ENCODE assay signal across 1 cellular context in genomic region chr11:124673333-124674167, GRCh38.
A peak's percentile ranks its signal among the peaks of the same experiment; 100 is the strongest.
TF ChIP-seq lines count a peak whose summit lies in the region.

A gene with protein sequence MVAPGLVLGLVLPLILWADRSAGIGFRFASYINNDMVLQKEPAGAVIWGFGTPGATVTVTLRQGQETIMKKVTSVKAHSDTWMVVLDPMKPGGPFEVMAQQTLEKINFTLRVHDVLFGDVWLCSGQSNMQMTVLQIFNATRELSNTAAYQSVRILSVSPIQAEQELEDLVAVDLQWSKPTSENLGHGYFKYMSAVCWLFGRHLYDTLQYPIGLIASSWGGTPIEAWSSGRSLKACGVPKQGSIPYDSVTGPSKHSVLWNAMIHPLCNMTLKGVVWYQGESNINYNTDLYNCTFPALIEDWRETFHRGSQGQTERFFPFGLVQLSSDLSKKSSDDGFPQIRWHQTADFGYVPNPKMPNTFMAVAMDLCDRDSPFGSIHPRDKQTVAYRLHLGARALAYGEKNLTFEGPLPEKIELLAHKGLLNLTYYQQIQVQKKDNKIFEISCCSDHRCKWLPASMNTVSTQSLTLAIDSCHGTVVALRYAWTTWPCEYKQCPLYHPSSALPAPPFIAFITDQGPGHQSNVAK (minus strand): TSS chr11:124673739. CDS start chr11:124673708, 31 bp downstream.
TSS of gene SPA17 (plus strand) at chr11:124673904. CDS start at chr11:124675265, 1,361 bp downstream.

TF ChIP-seq in HepG2, 621 proteins besides CTCF, POLR2A, EP300 and RAD21 (continued from another document and continues in another):
- TF ChIP-seq THAP8 (CRISPR knock-in tag; IDR thresholded peaks at IDR 0.05; ENCODE audit: borderline replicate concordance): no peak
- no peak for TF ChIP-seq MLXIP (CRISPR knock-in tag; IDR thresholded peaks at IDR 0.05; ENCODE audit: borderline replicate concordance)
- peak; percentile 58; the same call in 1 of the 2 replicates for TF ChIP-seq ZNF501 (CRISPR knock-in tag; IDR thresholded peaks at IDR 0.05)
- TF ChIP-seq ISL2 (CRISPR knock-in tag; IDR thresholded peaks at IDR 0.05): no peak; the same call in 1 of the 2 replicates
- 0 out of 2 replicates have a peak, but pooled peaks have one; percentile 58 for TF ChIP-seq ZNF343 (CRISPR knock-in tag; IDR thresholded peaks at IDR 0.05)
- 0 out of 2 replicates have a peak, but pooled peaks have one; percentile 15 for TF ChIP-seq NR2F6 (IDR thresholded peaks at IDR 0.05)
- 0 out of 2 replicates have a peak, but pooled peaks have one; percentile 42 for TF ChIP-seq NR2F6 (CRISPR knock-in tag; IDR thresholded peaks at IDR 0.05)
- no peak for TF ChIP-seq STAG1 (CRISPR knock-in tag; IDR thresholded peaks at IDR 0.05)
- no peak for TF ChIP-seq ZBTB46 (CRISPR knock-in tag; IDR thresholded peaks at IDR 0.05; ENCODE audit: borderline replicate concordance)
- TF ChIP-seq MAFG (CRISPR knock-in tag; IDR thresholded peaks at IDR 0.05): no peak
- no peak for TF ChIP-seq ZNF432 (CRISPR knock-in tag; IDR thresholded peaks at IDR 0.05; ENCODE audit: borderline replicate concordance)
- peak; percentile 60; the same call in 1 of the 2 replicates for TF ChIP-seq SPEN (CRISPR knock-in tag; IDR thresholded peaks at IDR 0.05; ENCODE audit: low read depth)
- TF ChIP-seq HNF1B (CRISPR knock-in tag; IDR thresholded peaks at IDR 0.05): peak; percentile 41; the same call in 1 of the 2 replicates
- no peak for TF ChIP-seq TRIM24 (CRISPR knock-in tag; IDR thresholded peaks at IDR 0.05)
- peak; percentile 65; the same call in 1 of the 2 replicates for TF ChIP-seq HES4 (CRISPR knock-in tag; IDR thresholded peaks at IDR 0.05; ENCODE audit: borderline replicate concordance)
- no peak for TF ChIP-seq HNRNPH1 (optimal IDR thresholded peaks at IDR 0.05; ENCODE audit: low read depth, low read length)
- TF ChIP-seq, protein P1, sequence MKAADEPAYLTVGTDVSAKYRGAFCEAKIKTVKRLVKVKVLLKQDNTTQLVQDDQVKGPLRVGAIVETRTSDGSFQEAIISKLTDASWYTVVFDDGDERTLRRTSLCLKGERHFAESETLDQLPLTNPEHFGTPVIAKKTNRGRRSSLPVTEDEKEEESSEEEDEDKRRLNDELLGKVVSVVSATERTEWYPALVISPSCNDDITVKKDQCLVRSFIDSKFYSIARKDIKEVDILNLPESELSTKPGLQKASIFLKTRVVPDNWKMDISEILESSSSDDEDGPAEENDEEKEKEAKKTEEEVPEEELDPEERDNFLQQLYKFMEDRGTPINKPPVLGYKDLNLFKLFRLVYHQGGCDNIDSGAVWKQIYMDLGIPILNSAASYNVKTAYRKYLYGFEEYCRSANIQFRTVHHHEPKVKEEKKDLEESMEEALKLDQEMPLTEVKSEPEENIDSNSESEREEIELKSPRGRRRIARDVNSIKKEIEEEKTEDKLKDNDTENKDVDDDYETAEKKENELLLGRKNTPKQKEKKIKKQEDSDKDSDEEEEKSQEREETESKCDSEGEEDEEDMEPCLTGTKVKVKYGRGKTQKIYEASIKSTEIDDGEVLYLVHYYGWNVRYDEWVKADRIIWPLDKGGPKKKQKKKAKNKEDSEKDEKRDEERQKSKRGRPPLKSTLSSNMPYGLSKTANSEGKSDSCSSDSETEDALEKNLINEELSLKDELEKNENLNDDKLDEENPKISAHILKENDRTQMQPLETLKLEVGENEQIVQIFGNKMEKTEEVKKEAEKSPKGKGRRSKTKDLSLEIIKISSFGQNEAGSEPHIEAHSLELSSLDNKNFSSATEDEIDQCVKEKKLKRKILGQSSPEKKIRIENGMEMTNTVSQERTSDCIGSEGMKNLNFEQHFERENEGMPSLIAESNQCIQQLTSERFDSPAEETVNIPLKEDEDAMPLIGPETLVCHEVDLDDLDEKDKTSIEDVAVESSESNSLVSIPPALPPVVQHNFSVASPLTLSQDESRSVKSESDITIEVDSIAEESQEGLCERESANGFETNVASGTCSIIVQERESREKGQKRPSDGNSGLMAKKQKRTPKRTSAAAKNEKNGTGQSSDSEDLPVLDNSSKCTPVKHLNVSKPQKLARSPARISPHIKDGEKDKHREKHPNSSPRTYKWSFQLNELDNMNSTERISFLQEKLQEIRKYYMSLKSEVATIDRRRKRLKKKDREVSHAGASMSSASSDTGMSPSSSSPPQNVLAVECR (CRISPR knock-in tag; IDR thresholded peaks at IDR 0.05; ENCODE audit: borderline replicate concordance): peak; percentile 81
- no peak for TF ChIP-seq ZNF557 (CRISPR knock-in tag; IDR thresholded peaks at IDR 0.05)
- TF ChIP-seq PHB2 (IDR thresholded peaks at IDR 0.05; ENCODE audit: partially characterized antibody): no peak
- no peak for TF ChIP-seq REL (CRISPR knock-in tag; conservative IDR thresholded peaks at IDR 0.05)
- TF ChIP-seq ELF4 (CRISPR knock-in tag; IDR thresholded peaks at IDR 0.05; ENCODE audit: borderline replicate concordance): no peak
- no peak for TF ChIP-seq JUNB (CRISPR knock-in tag; IDR thresholded peaks at IDR 0.05; ENCODE audit: borderline replicate concordance)
- TF ChIP-seq RFX1 (IDR thresholded peaks at IDR 0.05): peak; percentile 63
- no peak for TF ChIP-seq REXO4 (CRISPR knock-in tag; IDR thresholded peaks at IDR 0.05; ENCODE audit: borderline replicate concordance)
- 0 out of 2 replicates have a peak, but pooled peaks have one; percentile 46 for TF ChIP-seq ZNF746 (CRISPR knock-in tag; IDR thresholded peaks at IDR 0.05)
- TF ChIP-seq CHD2 (IDR thresholded peaks at IDR 0.05; ENCODE audit: low read depth, low read length): peak; percentile 77
- TF ChIP-seq ZKSCAN8 (CRISPR knock-in tag; IDR thresholded peaks at IDR 0.05; ENCODE audit: borderline replicate concordance): no peak
- TF ChIP-seq, protein P2, sequence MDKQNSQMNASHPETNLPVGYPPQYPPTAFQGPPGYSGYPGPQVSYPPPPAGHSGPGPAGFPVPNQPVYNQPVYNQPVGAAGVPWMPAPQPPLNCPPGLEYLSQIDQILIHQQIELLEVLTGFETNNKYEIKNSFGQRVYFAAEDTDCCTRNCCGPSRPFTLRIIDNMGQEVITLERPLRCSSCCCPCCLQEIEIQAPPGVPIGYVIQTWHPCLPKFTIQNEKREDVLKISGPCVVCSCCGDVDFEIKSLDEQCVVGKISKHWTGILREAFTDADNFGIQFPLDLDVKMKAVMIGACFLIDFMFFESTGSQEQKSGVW (CRISPR knock-in tag; IDR thresholded peaks at IDR 0.05; ENCODE audit: borderline replicate concordance): no peak
- TF ChIP-seq PAF1 (CRISPR knock-in tag; IDR thresholded peaks at IDR 0.05): no peak
- TF ChIP-seq CBX1 (IDR thresholded peaks at IDR 0.05; ENCODE audit: low read depth): peak; percentile 63
- 0 out of 2 replicates have a peak, but pooled peaks have one; percentile 56 for TF ChIP-seq ZNF317 (CRISPR knock-in tag; IDR thresholded peaks at IDR 0.05)
- no peak for TF ChIP-seq SP1 (IDR thresholded peaks at IDR 0.05)
- peak; percentile 77; the same call in 1 of the 2 replicates for TF ChIP-seq SP1 (CRISPR knock-in tag; IDR thresholded peaks at IDR 0.05)
- TF ChIP-seq NFYB (CRISPR knock-in tag; IDR thresholded peaks at IDR 0.05): no peak
- no peak for TF ChIP-seq ZHX2 (IDR thresholded peaks at IDR 0.05; ENCODE audit: low read depth)
- TF ChIP-seq ZHX2 (CRISPR knock-in tag; IDR thresholded peaks at IDR 0.05; ENCODE audit: borderline replicate concordance): no peak
- TF ChIP-seq ZBTB37 (CRISPR knock-in tag; IDR thresholded peaks at IDR 0.05): 0 out of 2 replicates have a peak, but pooled peaks have one; percentile 42
- no peak for TF ChIP-seq ZNF263 (CRISPR knock-in tag; IDR thresholded peaks at IDR 0.05)
